In genomic region chr3:193879864-193880242, GRCh38 we compare ENCODE assay signal across 27 cellular contexts.
"Had no signal": no experiment of that assay in that cellular context is flagged by ENCODE, and none has a peak within 500 bp of the region (broad histone marks: within the 10 kb centered on the region; RNA-seq: fewer than 3 reads in every experiment).

No MANE protein-coding gene starts in this region.

- H3K9me3 Mint-ChIP-seq: activated naive CD4-positive, alpha-beta T cell treated with anti-CD3 and anti-CD28 coated beads, Interleukin-2, amount 50 U/mL, for 24 hours; activated T-helper 1 cell treated with anti-CD3 and anti-CD28 coated beads, Interleukin-12 subunit alpha, Interleukin-12 subunit beta, Interleukin-2, Interleukin-4 antibody, amounts not matched to agents 30 ng/mL and 10 ng/mL and 1 ng/mL, durations not matched to agents 14 hours and 24 hours and 36 hours; natural killer cell; T-helper 1 cell treated with Interleukin-12 subunit alpha and Interleukin-12 subunit beta and Interleukin-4 antibody, amounts not matched to agents 30 μg/mL and 1 μg/mL, for 36 hours had no signal

- H3K4me3 Mint-ChIP-seq: activated CD8-positive, alpha-beta T cell treated with anti-CD3 and anti-CD28 coated beads, Interleukin-2, amount 10 ng/mL, durations not matched to agents 7 days and 5 days; activated naive CD4-positive, alpha-beta T cell treated with anti-CD3 and anti-CD28 coated beads, Interleukin-2, amount 50 U/mL, for 24 hours; activated T-helper 1 cell treated with anti-CD3 and anti-CD28 coated beads, Interleukin-12 subunit alpha, Interleukin-12 subunit beta, Interleukin-2, Interleukin-4 antibody, amounts not matched to agents 30 ng/mL and 10 ng/mL and 1 ng/mL, durations not matched to agents 14 hours and 24 hours and 36 hours; natural killer cell; T-helper 1 cell treated with Interleukin-12 subunit alpha and Interleukin-12 subunit beta and Interleukin-4 antibody, amounts not matched to agents 30 μg/mL and 1 μg/mL, for 36 hours had no signal

- H3K27ac ChIP-seq: adrenal gland, ascending aorta, left lung, ovary, prostate gland, tibial artery, WERI-Rb-1 had no signal

- H3K27me3 ChIP-seq: adrenal gland, ascending aorta, left lung, ovary had no signal

- H3K9me3 ChIP-seq: adrenal gland, ascending aorta, left lung, ovary, prostate gland, tibial artery had no signal

- H3K36me3 ChIP-seq: adrenal gland, ascending aorta, left lung, ovary, prostate gland, tibial artery, WERI-Rb-1 had no signal

- H3K4me1 Mint-ChIP-seq: activated naive CD4-positive, alpha-beta T cell treated with anti-CD3 and anti-CD28 coated beads, Interleukin-2, amount 50 U/mL, for 24 hours; natural killer cell had no signal

- H3K27me3 Mint-ChIP-seq: activated naive CD4-positive, alpha-beta T cell treated with anti-CD3 and anti-CD28 coated beads, Interleukin-2, amount 50 U/mL, for 24 hours had no signal

- H3K27ac Mint-ChIP-seq: activated CD8-positive, alpha-beta T cell treated with anti-CD3 and anti-CD28 coated beads, Interleukin-2, amount 10 ng/mL, durations not matched to agents 7 days and 5 days; activated naive CD4-positive, alpha-beta T cell treated with anti-CD3 and anti-CD28 coated beads, Interleukin-2, amount 50 U/mL, for 24 hours; activated T-helper 1 cell treated with anti-CD3 and anti-CD28 coated beads, Interleukin-12 subunit alpha, Interleukin-12 subunit beta, Interleukin-2, Interleukin-4 antibody, amounts not matched to agents 30 ng/mL and 10 ng/mL and 1 ng/mL, durations not matched to agents 14 hours and 24 hours and 36 hours; natural killer cell; T-helper 1 cell treated with Interleukin-12 subunit alpha and Interleukin-12 subunit beta and Interleukin-4 antibody, amounts not matched to agents 30 μg/mL and 1 μg/mL, for 36 hours had no signal

- H3K4me3 ChIP-seq: adrenal gland, ascending aorta, left lung, lung, ovary, prostate gland, tibial artery had no signal

- DNase-seq: activated CD4-positive, alpha-beta T cell treated with anti-CD3 and anti-CD28 coated beads for 1 hour; activated CD4-positive, alpha-beta T cell treated with anti-CD3 and anti-CD28 coated beads, Interleukin-2, amount 50 U/mL, for 1 hour; activated CD8-positive, alpha-beta T cell treated with anti-CD3 and anti-CD28 coated beads, Interleukin-2, amount 10 ng/mL, durations not matched to agents 7 days and 5 days; activated gamma-delta T cell treated with Interleukin-2 at 50 U/mL for 16 hours; central memory CD4-positive, alpha-beta T cell; dermis blood vessel endothelial cell; effector CD8-positive, alpha-beta T cell; foreskin melanocyte; glutamatergic neuron; hippocampal formation; kidney glomerular epithelial cell; left lung; natural killer cell; stimulated activated CD4-positive, alpha-beta T cell treated with anti-CD3 and anti-CD28 coated beads, Interleukin-2, amount 100 ng/mL, for 48 hours; stimulated activated CD8-positive, alpha-beta memory T cell treated with anti-CD3 and anti-CD28 coated beads, Interleukin-4, amount 100 ng/mL, for 48 hours; stimulated activated naive CD4-positive, alpha-beta T cell treated with Interleukin-2 at 50 U/mL for 16 hours; tibial artery; WERI-Rb-1 had no signal

- H3K4me1 ChIP-seq: adrenal gland, ascending aorta, prostate gland, tibial artery had no signal

- ATAC-seq: activated CD8-positive, alpha-beta T cell treated with anti-CD3 and anti-CD28 coated beads, Interleukin-2, amount 10 ng/mL, durations not matched to agents 7 days and 5 days; esophagus mucosa; left lung; natural killer cell had no signal

- H3K36me3 Mint-ChIP-seq: activated naive CD4-positive, alpha-beta T cell treated with anti-CD3 and anti-CD28 coated beads, Interleukin-2, amount 50 U/mL, for 24 hours; natural killer cell had no signal
